Comparison of ENCODE assay signal across 30 cellular contexts in the genomic region with DNA sequence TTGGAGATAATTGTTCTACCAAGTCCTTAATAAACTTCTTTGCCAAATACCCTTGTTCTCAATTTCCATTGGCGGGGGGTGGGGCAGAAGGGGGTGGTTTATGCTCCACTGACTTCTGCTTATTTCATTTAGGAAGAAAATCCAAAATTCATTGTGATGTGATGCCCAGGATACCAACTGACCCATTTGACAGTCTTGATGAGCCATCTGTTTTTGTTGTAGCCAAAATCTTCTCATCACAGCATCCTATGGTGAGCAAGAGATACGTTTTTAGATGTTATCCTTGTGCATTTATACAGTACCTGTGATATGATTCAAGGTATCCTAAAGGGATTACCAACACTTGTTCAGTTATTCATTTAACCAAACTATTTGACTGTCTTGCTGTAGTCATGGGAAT.
"Had no signal": no experiment of that assay in that cellular context is flagged by ENCODE, and none has a peak within 500 bp of the region (broad histone marks: within the 10 kb centered on the region; RNA-seq: fewer than 3 reads in every experiment).

No MANE protein-coding gene starts in this region.

- DNase-seq: activated effector memory CD4-positive, alpha-beta T cell treated with anti-CD3 and anti-CD28 coated beads, Interleukin-2, amount 50 U/mL, for 16 hours; activated effector memory CD4-positive, alpha-beta T cell treated with Interleukin-2 at 50 U/mL for 16 hours; activated gamma-delta T cell; activated gamma-delta T cell treated with Interleukin-2 at 50 U/mL for 16 hours; activated naive CD4-positive, alpha-beta T cell; activated naive CD4-positive, alpha-beta T cell treated with anti-CD3 and anti-CD28 coated beads for 36 hours; activated naive CD4-positive, alpha-beta T cell treated with anti-CD3 and anti-CD28 coated beads, Interleukin-2, amount 10 ng/mL, durations not matched to agents 7 days and 5 days; activated naive CD4-positive, alpha-beta T cell treated with anti-CD3 and anti-CD28 coated beads, Interleukin-2, amount 50 U/mL, for 16 hours; activated naive CD4-positive, alpha-beta T cell treated with Interleukin-2 at 50 U/mL for 16 hours; activated naive CD8-positive, alpha-beta T cell treated with anti-CD3 and anti-CD28 coated beads for 36 hours; activated naive CD8-positive, alpha-beta T cell treated with anti-CD3 and anti-CD28 coated beads, Interleukin-2, amount 10 ng/mL, durations not matched to agents 7 days and 5 days; activated naive CD8-positive, alpha-beta T cell treated with anti-CD3 and anti-CD28 coated beads, Interleukin-2, amount 50 U/mL, for 24 hours; activated T-cell treated with anti-CD3 and anti-CD28 coated beads, Interleukin-2, amount 50 U/mL, for 1 hour; activated T-cell treated with anti-CD3 and anti-CD28 coated beads, Interleukin-2, amount 50 U/mL, for 24 hours; activated T-cell treated with anti-CD3 and anti-CD28 coated beads, Interleukin-2, amount 50 U/mL, for 4 hours; activated T-cell treated with anti-CD3 and anti-CD28 coated beads, Interleukin-2, amount 50 U/mL, for 48 hours; activated T-cell treated with anti-CD3 and anti-CD28 coated beads, Interleukin-2, amount 50 U/mL, for 72 hours; adrenal gland; amniotic stem cell; amygdala; anterior cingulate cortex; aorta; body of pancreas; brain microvascular endothelial cell; caudate nucleus; central memory CD4-positive, alpha-beta T cell; cerebellar nuclear complex had no signal

- H3K4me1 ChIP-seq: adrenal gland, ascending aorta, body of pancreas, breast epithelium had no signal

- H3K36me3 ChIP-seq: adrenal gland, ascending aorta, brain microvascular endothelial cell, breast epithelium, cardiac muscle cell had no signal

- H3K4me3 ChIP-seq: adrenal gland, ascending aorta, body of pancreas, breast epithelium, cardiac muscle cell had no signal

- H3K9me3 ChIP-seq: adrenal gland, ascending aorta, body of pancreas, breast epithelium had no signal

- H3K27me3 ChIP-seq: adrenal gland, ascending aorta, body of pancreas, brain microvascular endothelial cell, breast epithelium, cardiac muscle cell had no signal

- H3K27ac ChIP-seq: adrenal gland, ascending aorta, body of pancreas, brain microvascular endothelial cell, breast epithelium, cardiac muscle cell had no signal
